In genomic region chr16:57536306-57537193, GRCh38 we compare ENCODE assay signal across 1 cellular context.
TF ChIP-seq lines count a peak whose summit lies in the region.

Gene CCDC102A (minus strand): TSS chr16:57536571. CDS start chr16:57529177, 7,394 bp downstream.

TF ChIP-seq in HepG2, 621 proteins besides CTCF, POLR2A, EP300 and RAD21 (continued from another document and continues in another):
- TF ChIP-seq HNF4G (IDR thresholded peaks at IDR 0.05; ENCODE audit: borderline replicate concordance, low read depth, low read length) (no peak), HNF4G (CRISPR knock-in tag; IDR thresholded peaks at IDR 0.05; ENCODE audit: borderline replicate concordance, low read depth) (0 out of 2 replicates have a peak, but pooled peaks have one; percentile 21), SNAI1 (CRISPR knock-in tag; IDR thresholded peaks at IDR 0.05; ENCODE audit: borderline replicate concordance) (no peak), ZNF318 (CRISPR knock-in tag; IDR thresholded peaks at IDR 0.05) (0 out of 2 replicates have a peak, but pooled peaks have one; percentile 38), ZNF263 (CRISPR knock-in tag; IDR thresholded peaks at IDR 0.05) (peak; percentile 52; the same call in 1 of the 2 replicates), RFXAP (CRISPR knock-in tag; IDR thresholded peaks at IDR 0.05; ENCODE audit: borderline replicate concordance) (no peak), RAD51 (IDR thresholded peaks at IDR 0.05; ENCODE audit: borderline replicate concordance) (no peak), ETV5 (CRISPR knock-in tag; IDR thresholded peaks at IDR 0.05; ENCODE audit: borderline replicate concordance) (no peak), ZNF547 (CRISPR knock-in tag; IDR thresholded peaks at IDR 0.05) (0 out of 2 replicates have a peak, but pooled peaks have one; percentile 64), BCL6 (CRISPR knock-in tag; IDR thresholded peaks at IDR 0.05) (0 out of 2 replicates have a peak, but pooled peaks have one; percentile 4), ZNF224 (CRISPR knock-in tag; IDR thresholded peaks at IDR 0.05) (no peak), ZNF460 (CRISPR knock-in tag; IDR thresholded peaks at IDR 0.05; ENCODE audit: borderline replicate concordance) (no peak), STAT6 (CRISPR knock-in tag; IDR thresholded peaks at IDR 0.05; ENCODE audit: borderline replicate concordance) (no peak), NR1H2 (CRISPR knock-in tag; IDR thresholded peaks at IDR 0.05; ENCODE audit: borderline replicate concordance, low read depth) (no peak; the same call in 1 of the 2 replicates), UBTF (CRISPR knock-in tag; IDR thresholded peaks at IDR 0.05) (peak; percentile 62), ZNF563 (CRISPR knock-in tag; IDR thresholded peaks at IDR 0.05) (peak; percentile 66; the same call in 1 of the 2 replicates), TFE3 (CRISPR knock-in tag; IDR thresholded peaks at IDR 0.05) (no peak), ISL2 (CRISPR knock-in tag; IDR thresholded peaks at IDR 0.05) (0 out of 2 replicates have a peak, but pooled peaks have one; percentile 13), PCBP2 (optimal IDR thresholded peaks at IDR 0.05; ENCODE audit: low read depth, low read length, poor library complexity, severe bottlenecking) (no peak), IKZF4 (CRISPR knock-in tag; IDR thresholded peaks at IDR 0.05; ENCODE audit: borderline replicate concordance, low read depth, not compliant biosample characterization) (peak; percentile 15), GZF1 (CRISPR knock-in tag; IDR thresholded peaks at IDR 0.05) (peak; percentile 99), TCF12 (IDR thresholded peaks at IDR 0.05) (no peak), TCF12 (CRISPR knock-in tag; IDR thresholded peaks at IDR 0.05) (peak; percentile 65; the same call in 1 of the 2 replicates), NFE2 (CRISPR knock-in tag; IDR thresholded peaks at IDR 0.05) (no peak), NBN (conservative IDR thresholded peaks at IDR 0.05) (no peak), AKNA (CRISPR knock-in tag; IDR thresholded peaks at IDR 0.05; ENCODE audit: borderline replicate concordance) (no peak), ZNF724P (CRISPR knock-in tag; IDR thresholded peaks at IDR 0.05; ENCODE audit: borderline replicate concordance) (peak; percentile 53; the same call in 1 of the 2 replicates), ZBTB44 (CRISPR knock-in tag; IDR thresholded peaks at IDR 0.05) (no peak; the same call in 1 of the 2 replicates), GATA4 (IDR thresholded peaks at IDR 0.05; ENCODE audit: borderline replicate concordance, low read depth) (no peak), ZBTB37 (CRISPR knock-in tag; IDR thresholded peaks at IDR 0.05) (no peak), HHEX (CRISPR knock-in tag; IDR thresholded peaks at IDR 0.05) (no peak), THAP11 (CRISPR knock-in tag; IDR thresholded peaks at IDR 0.05) (no peak), ZNF546 (CRISPR knock-in tag; conservative IDR thresholded peaks at IDR 0.05) (no peak), ZNF30 (CRISPR knock-in tag; IDR thresholded peaks at IDR 0.05) (no peak)
